9 cellular contexts compared by ENCODE assay signal in the genomic region with DNA sequence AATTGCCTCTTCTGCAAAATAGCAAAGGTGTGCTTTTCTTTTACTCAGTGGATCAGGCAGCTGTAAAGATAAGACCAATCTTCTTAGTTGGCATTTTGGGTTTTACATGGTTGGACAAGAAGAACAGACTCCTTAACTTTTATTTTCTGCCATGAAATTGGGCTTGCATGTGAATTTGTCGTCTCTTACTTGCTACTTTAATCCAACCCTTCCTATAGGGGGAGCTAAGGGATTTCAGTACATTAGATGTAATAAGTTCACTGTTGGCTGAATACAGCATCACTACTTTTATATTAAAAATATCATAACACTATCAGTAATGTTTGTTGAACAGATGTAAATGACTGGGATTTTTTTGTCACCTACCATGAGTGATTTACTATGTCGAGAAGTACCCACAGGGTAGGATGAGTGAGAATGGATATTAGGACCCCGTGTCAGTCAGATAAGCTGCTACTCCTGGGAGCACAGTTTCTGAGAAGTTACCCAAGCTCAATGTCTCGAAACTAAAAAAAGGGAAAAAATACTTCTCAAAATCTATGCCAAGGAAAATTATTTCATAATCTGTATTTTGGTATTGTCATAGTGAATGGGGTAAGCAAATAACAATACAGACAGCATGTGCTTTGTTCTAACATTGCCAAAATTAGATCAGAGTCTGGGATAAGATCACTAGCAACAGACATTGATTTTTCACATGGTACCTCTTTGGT.
DNase-seq lines count a peak whose midpoint lies in the region; ATAC-seq and TF ChIP-seq lines count a peak whose summit lies in the region.
"Had no signal": no experiment of that assay in that cellular context is flagged by ENCODE, and none has a peak within 500 bp of the region (broad histone marks: within the 10 kb centered on the region; RNA-seq: fewer than 3 reads in every experiment).

No MANE protein-coding gene starts in this region.

- H3K36me3 ChIP-seq in RWPE2 (ENCODE audit: low read depth) (no peaks in the 10 kb centered on the region), cardiac muscle cell (no peaks in the 10 kb centered on the region)

- H3K9me3 ChIP-seq in RWPE2 (ENCODE audit: severe bottlenecking) (no peaks in the 10 kb centered on the region), cardiac muscle cell (ENCODE audit: low read depth) (no peaks in the 10 kb centered on the region)

- H3K27me3 ChIP-seq in RWPE2 (ENCODE audit: insufficient read depth, poor library complexity, severe bottlenecking) (no peaks in the 10 kb centered on the region), cardiac muscle cell (no peaks in the 10 kb centered on the region)

- intact Hi-C loops in Right ventricle myocardium inferior (cut with DNase I): no loop called here
- intact Hi-C loops in cardiac septum (cut with DNase I): no loop called here

- ATAC-seq in Right ventricle myocardium inferior (peak; percentile 68), RWPE2 (ENCODE audit: low read depth) (no peak), HG02642 (IDR thresholded peaks at IDR 0.05; ENCODE audit: poor library complexity, unreplicated experiment) (no peak)

- DNase-seq in Right ventricle myocardium inferior (ENCODE audit: missing footprints) (no peak), cardiac septum (ENCODE audit: low spot score) (no peak), RWPE2 (ENCODE audit: low spot score) (no peak), cardiac muscle cell (ENCODE audit: low read depth in 1 of 2, low spot score in 1 of 2) (peak in 1 of 2 donors; percentile 68), GM19240 (ENCODE audit: insufficient read length, low spot score) (no peak), midbrain (lab: John Stamatoyannopoulos, UW) (no peak), hepatic stellate cell (ENCODE audit: low spot score) (no peak)
- DNase-seq: NCI-H2171 treated with DMSO at 0.1 percent for 48 hours had no signal

- H3K27ac ChIP-seq in RWPE2 (ENCODE audit: poor library complexity, severe bottlenecking) (no peak overlapping the region), cardiac muscle cell (no peak overlapping the region)

- H3K4me3 ChIP-seq in RWPE2 (ENCODE audit: severe bottlenecking) (no peak overlapping the region), cardiac muscle cell (no peak overlapping the region)

- H3K4me1 ChIP-seq in RWPE2 (ENCODE audit: insufficient read depth, poor library complexity, severe bottlenecking) (peaks cover 2% of the 10 kb centered on the region), cardiac muscle cell (ENCODE audit: low read depth) (no peaks in the 10 kb centered on the region)

- peak; percentile 38 for TF ChIP-seq CTCF in RWPE2 (IDR thresholded peaks at IDR 0.05; ENCODE audit: poor library complexity, severe bottlenecking)
- TF ChIP-seq CTCF in cardiac muscle cell (IDR thresholded peaks at IDR 0.05; ENCODE audit: low read depth, low read length): peak; percentile 45
